9 cellular contexts compared by ENCODE assay signal in the genomic region with DNA sequence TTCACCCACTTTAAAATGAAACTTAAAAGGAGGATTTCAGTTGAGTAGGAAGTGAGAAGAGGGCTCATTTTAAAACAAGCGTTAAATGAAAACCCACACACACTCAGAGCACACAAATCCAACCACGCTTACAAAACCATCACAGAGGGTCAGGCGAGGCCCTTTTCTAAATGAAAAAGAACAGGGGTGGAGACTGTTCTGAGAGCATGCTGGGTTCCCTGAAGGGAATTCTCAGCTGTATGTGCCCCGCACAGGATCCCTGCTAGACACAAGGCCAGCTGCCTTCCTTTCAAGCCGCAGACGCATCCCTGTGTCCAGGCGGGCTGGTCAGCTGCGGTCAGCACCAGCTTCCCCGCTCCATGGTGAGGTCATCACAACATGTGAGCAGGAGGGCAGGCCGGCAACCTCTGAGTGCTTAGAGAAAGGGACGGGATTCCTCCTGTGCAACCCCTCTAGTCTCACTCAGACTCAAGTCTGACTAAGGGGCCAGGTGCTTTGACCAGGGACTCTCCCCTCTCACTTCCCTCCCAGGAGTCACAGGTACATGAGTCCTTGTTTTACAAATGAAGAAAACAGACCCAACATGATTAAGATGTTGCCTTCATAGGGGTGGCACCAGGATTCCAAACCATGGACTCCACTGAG.
DNase-seq lines count a peak whose midpoint lies in the region; ATAC-seq and TF ChIP-seq lines count a peak whose summit lies in the region.
"Had no signal": no experiment of that assay in that cellular context is flagged by ENCODE, and none has a peak within 500 bp of the region (broad histone marks: within the 10 kb centered on the region; RNA-seq: fewer than 3 reads in every experiment).

No MANE protein-coding gene starts in this region.

- TF ChIP-seq POLR2A in HCT116 (IDR thresholded peaks at IDR 0.05; ENCODE audit: borderline replicate concordance, extremely low read depth, insufficient read depth, insufficient read length): no peak

- H3K9me2 ChIP-seq in HCT116 (ENCODE audit: insufficient read depth): no peaks in the 10 kb centered on the region

- TF ChIP-seq RAD21 in HCT116 (IDR thresholded peaks at IDR 0.05; ENCODE audit: low read depth): no peak

- no peak overlapping the region for H2AFZ ChIP-seq in HCT116 (ENCODE audit: low read depth, low read length, poor library complexity, severe bottlenecking)

- TF ChIP-seq CTCF in HCT116 (IDR thresholded peaks at IDR 0.05 in 2 of 3, conservative IDR thresholded peaks at IDR 0.05 in 1 of 3; ENCODE audit: borderline replicate concordance in 1 of 3, insufficient read depth in 1 of 3, low read depth in 2 of 3, low read length in 2 of 3): no peak

- intact Hi-C loops in HCT116 (cut with micrococcal nuclease): loop anchor here (5.0 kb wide), 2 partner anchors 343 to 358 kb away; no protein-coding TSS in a partner anchor

- peaks cover 47% of the 10 kb centered on the region for H3K79me2 ChIP-seq in HCT116 (ENCODE audit: insufficient read depth, low read length)

- H3K4me3 ChIP-seq in HCT116 (replicated peaks in 1 of 2; ENCODE audit: low read depth in 1 of 2, low read length in 2 of 2) (no peak overlapping the region), adipocyte (ENCODE audit: low read length) (peak overlapping the region; percentile 27)

- CTCF ChIA-PET in HCT116 (lab: Charles Lee): no interaction called here

- DNase-seq in HCT116 (ENCODE audit: low read depth, low spot score) (no peak), adipocyte (ENCODE audit: low read depth) (peak; percentile 69), iris pigment epithelial cell (ENCODE audit: low read depth) (peak; percentile 95), substantia nigra (lab: John Stamatoyannopoulos, UW) (peak in 10 of 49 donors; percentile 13 to 41 (median 25)), NCI-H2196 (lab: John Stamatoyannopoulos, UW; ENCODE audit: unreplicated experiment) (no peak), DMS 273 (lab: John Stamatoyannopoulos, UW; ENCODE audit: unreplicated experiment) (no peak)

- RAD21 ChIA-PET in HCT116 (lab: Charles Lee; ENCODE audit: low non-redundant PET in 1 of 2, low total read pairs in 2 of 2, uncharacterized antibody in 2 of 2, unreplicated experiment in 2 of 2): no interaction called here

- no peaks in the 10 kb centered on the region for H3K27me3 ChIP-seq in HCT116 (ENCODE audit: insufficient read depth, low read length)
- no peaks in the 10 kb centered on the region for H3K27me3 ChIP-seq in adipocyte (replicated peaks; ENCODE audit: control insufficient read depth, insufficient read depth, low read length)

- no peaks in the 10 kb centered on the region; a peak in 1 of 4 replicates for H3K9me3 ChIP-seq in HCT116 (ENCODE audit: control insufficient read depth in 1 of 2, insufficient read depth in 1 of 2, low read depth in 1 of 2, low read length in 2 of 2)
- H3K9me3 ChIP-seq in adipocyte (ENCODE audit: control insufficient read depth, low read length): no peaks in the 10 kb centered on the region

- H3K4me1 ChIP-seq in HCT116 (ENCODE audit: control insufficient read depth in 1 of 2, insufficient read depth in 2 of 2, low read length in 2 of 2): peaks cover 88 to 99% of the 10 kb centered on the region in 2 experiments
- peaks cover 88% of the 10 kb centered on the region for H3K4me1 ChIP-seq in adipocyte (ENCODE audit: control insufficient read depth, insufficient read depth, low read length)

- no TSS peak for BruUV-seq in HCT116 (replicated peaks; lab: Mats Ljungman, UMichigan)

- H3K36me3 ChIP-seq in HCT116 (ENCODE audit: control insufficient read depth in 1 of 2, insufficient read depth in 2 of 2, low read length in 2 of 2): peaks cover 0 to 6% of the 10 kb centered on the region in 2 experiments; a peak in 1 of 4 replicates
- no peaks in the 10 kb centered on the region for H3K36me3 ChIP-seq in adipocyte (ENCODE audit: control insufficient read depth, insufficient read depth, low read length, severe bottlenecking)

- H4K20me1 ChIP-seq in HCT116 (ENCODE audit: insufficient read depth): no peaks in the 10 kb centered on the region

- H3K27ac ChIP-seq in HCT116 (ENCODE audit: low read depth, low read length) (peak overlapping the region; percentile 56; the same call in 1 of the 2 replicates), substantia nigra (ENCODE audit: low read depth, low read length, poor library complexity, severe bottlenecking) (peak overlapping the region; percentile 12)
- H3K27ac ChIP-seq: HL-60 had no signal

- H3K4me2 ChIP-seq in HCT116 (ENCODE audit: low read length): peak overlapping the region; percentile 70

- POLR2A ChIA-PET in HCT116 (lab: Charles Lee): no interaction called here

- ATAC-seq in HCT116: no peak
- no peak for ATAC-seq in GM21423 (IDR thresholded peaks at IDR 0.05; ENCODE audit: unreplicated experiment)
- no peak for ATAC-seq in HG03565 (IDR thresholded peaks at IDR 0.05; ENCODE audit: unreplicated experiment)

- H3K9ac ChIP-seq in HCT116 (ENCODE audit: low read length) (peak overlapping the region; percentile 80), adipocyte (ENCODE audit: low read length) (peak overlapping the region; percentile 72)

TF ChIP-seq in HCT116, 20 proteins besides CTCF, POLR2A, EP300 and RAD21:
- TF ChIP-seq FOSL1 (IDR thresholded peaks at IDR 0.05; ENCODE audit: low read depth): no peak
- no peak for TF ChIP-seq CBX3 (IDR thresholded peaks at IDR 0.05; ENCODE audit: low read depth)
- TF ChIP-seq ZNF274 (IDR thresholded peaks at IDR 0.05; ENCODE audit: low read depth, low read length): no peak
- TF ChIP-seq, protein P1, sequence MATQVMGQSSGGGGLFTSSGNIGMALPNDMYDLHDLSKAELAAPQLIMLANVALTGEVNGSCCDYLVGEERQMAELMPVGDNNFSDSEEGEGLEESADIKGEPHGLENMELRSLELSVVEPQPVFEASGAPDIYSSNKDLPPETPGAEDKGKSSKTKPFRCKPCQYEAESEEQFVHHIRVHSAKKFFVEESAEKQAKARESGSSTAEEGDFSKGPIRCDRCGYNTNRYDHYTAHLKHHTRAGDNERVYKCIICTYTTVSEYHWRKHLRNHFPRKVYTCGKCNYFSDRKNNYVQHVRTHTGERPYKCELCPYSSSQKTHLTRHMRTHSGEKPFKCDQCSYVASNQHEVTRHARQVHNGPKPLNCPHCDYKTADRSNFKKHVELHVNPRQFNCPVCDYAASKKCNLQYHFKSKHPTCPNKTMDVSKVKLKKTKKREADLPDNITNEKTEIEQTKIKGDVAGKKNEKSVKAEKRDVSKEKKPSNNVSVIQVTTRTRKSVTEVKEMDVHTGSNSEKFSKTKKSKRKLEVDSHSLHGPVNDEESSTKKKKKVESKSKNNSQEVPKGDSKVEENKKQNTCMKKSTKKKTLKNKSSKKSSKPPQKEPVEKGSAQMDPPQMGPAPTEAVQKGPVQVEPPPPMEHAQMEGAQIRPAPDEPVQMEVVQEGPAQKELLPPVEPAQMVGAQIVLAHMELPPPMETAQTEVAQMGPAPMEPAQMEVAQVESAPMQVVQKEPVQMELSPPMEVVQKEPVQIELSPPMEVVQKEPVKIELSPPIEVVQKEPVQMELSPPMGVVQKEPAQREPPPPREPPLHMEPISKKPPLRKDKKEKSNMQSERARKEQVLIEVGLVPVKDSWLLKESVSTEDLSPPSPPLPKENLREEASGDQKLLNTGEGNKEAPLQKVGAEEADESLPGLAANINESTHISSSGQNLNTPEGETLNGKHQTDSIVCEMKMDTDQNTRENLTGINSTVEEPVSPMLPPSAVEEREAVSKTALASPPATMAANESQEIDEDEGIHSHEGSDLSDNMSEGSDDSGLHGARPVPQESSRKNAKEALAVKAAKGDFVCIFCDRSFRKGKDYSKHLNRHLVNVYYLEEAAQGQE (IDR thresholded peaks at IDR 0.05; ENCODE audit: low read depth): no peak
- TF ChIP-seq ATF3 (IDR thresholded peaks at IDR 0.05): no peak
- no peak for TF ChIP-seq POLR2AphosphoS5 (IDR thresholded peaks at IDR 0.05; ENCODE audit: low read depth, low read length)
- TF ChIP-seq YY1 (IDR thresholded peaks at IDR 0.05; ENCODE audit: extremely low read depth, insufficient replicate concordance, low read depth, low read length): no peak
- TF ChIP-seq SRF (IDR thresholded peaks at IDR 0.05; ENCODE audit: low read depth): no peak
- TF ChIP-seq ZFX (IDR thresholded peaks at IDR 0.05): no peak
- no peak for TF ChIP-seq SIN3A (IDR thresholded peaks at IDR 0.05; ENCODE audit: low read depth)
TF ChIP-seq in HCT116: peak in this region for 0.

Comparison
In these comparisons a context has a peak if more than half of its experiments do, and no peak if none do; other contexts are left out.
1. DNase-seq: peak in adipocyte (single experiment) and iris pigment epithelial cell (single experiment); none in HCT116 (single experiment), NCI-H2196 (single experiment) and DMS 273 (single experiment).